In genomic region chr3:100630664-100631063, GRCh38 we compare ENCODE assay signal across 21 cellular contexts. TPM values are rescaled to one million over a fixed set of nuclear protein-coding genes. Genes with fewer than 3 reads are reported as not detected.
"Had no signal": no experiment of that assay in that cellular context is flagged by ENCODE, and none has a peak within 500 bp of the region (broad histone marks: within the 10 kb centered on the region; RNA-seq: fewer than 3 reads in every experiment).

No MANE protein-coding gene starts in this region.

- H3K27ac ChIP-seq: gastroesophageal sphincter, heart right ventricle, left ventricle myocardium inferior, neutrophil, parathyroid adenoma, tibial artery had no signal

- H3K27me3 ChIP-seq: gastroesophageal sphincter, heart right ventricle, neutrophil, tibial artery had no signal

- H3K4me3 ChIP-seq: gastroesophageal sphincter, heart right ventricle, left ventricle myocardium inferior, tibial artery had no signal

- ATAC-seq: gastroesophageal sphincter, heart right ventricle, natural killer cell had no signal

- DNase-seq: activated CD4-positive, alpha-beta T cell treated with anti-CD3 and anti-CD28 coated beads, Interleukin-2, amount 10 ng/mL, durations not matched to agents 7 days and 5 days; activated CD4-positive, CD25-positive, alpha-beta regulatory T cell; activated naive CD8-positive, alpha-beta T cell treated with anti-CD3 and anti-CD28 coated beads for 36 hours; cortex of kidney; effector CD8-positive, alpha-beta T cell; heart right ventricle; left ventricle myocardium inferior; natural killer cell; stimulated activated CD4-positive, alpha-beta T cell treated with anti-CD3 and anti-CD28 coated beads, Interleukin-15, amount 100 ng/mL, for 24 hours; stimulated activated CD4-positive, alpha-beta T cell treated with anti-CD3 and anti-CD28 coated beads, Interleukin-4, amount 100 ng/mL, for 1 hour; stimulated activated naive CD4-positive, alpha-beta T cell; tibial artery had no signal

- H3K36me3 ChIP-seq: gastroesophageal sphincter, heart right ventricle, left ventricle myocardium inferior, neutrophil, tibial artery had no signal

- H2AFZ ChIP-seq: parathyroid adenoma had no signal

- H3K4me1 ChIP-seq: gastroesophageal sphincter, heart right ventricle, parathyroid adenoma had no signal

- H3K9ac ChIP-seq: parathyroid adenoma had no signal

- H3K79me2 ChIP-seq: parathyroid adenoma had no signal

- H3K9me3 ChIP-seq: gastroesophageal sphincter, heart right ventricle, left ventricle myocardium inferior, neutrophil, tibial artery had no signal

- FAIRE-seq: TTC549, urothelium cell line had no signal

RNA-seq across cellular contexts. Expression of gene ADGRG7, which starts 21.3 kb away (rescaled TPM):
- total RNA-seq: activated CD4-positive, alpha-beta T cell treated with anti-CD3 and anti-CD28 coated beads, Interleukin-2, amount 10 ng/mL, durations not matched to agents 7 days and 5 days; activated naive CD8-positive, alpha-beta T cell treated with anti-CD3 and anti-CD28 coated beads for 36 hours; kidney epithelial cell; left ventricle myocardium inferior; natural killer cell; skeletal muscle tissue; subcutaneous adipose tissue; T-helper 2 cell treated with Interferon-gamma antibody and Interleukin-4, amounts not matched to agents 100 ng/mL and 5 ng/mL, for 36 hours had no signal
- polyA plus RNA-seq: heart right ventricle had no signal
